7 cellular contexts compared by ENCODE assay signal in the genomic region with DNA sequence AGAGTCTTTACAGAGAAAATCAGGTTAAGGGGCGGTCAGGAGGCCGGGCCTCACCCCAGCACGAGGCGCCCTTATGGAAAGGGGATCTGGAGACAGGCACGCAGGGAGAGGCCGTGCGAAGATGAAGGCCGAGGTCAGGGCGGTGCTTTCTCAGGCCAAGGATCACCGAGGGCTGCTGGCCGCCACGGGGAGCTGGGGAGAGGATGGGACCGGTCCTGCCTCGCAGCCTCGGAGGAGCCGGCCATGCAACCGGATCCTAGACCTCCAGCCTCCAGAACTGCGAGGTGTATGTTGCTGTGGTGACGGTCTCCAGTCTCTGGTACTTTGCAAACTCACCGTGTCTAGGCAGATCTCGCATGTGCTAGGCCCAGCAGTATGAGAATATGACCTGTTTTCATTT.
DNase-seq lines count a peak whose midpoint lies in the region; ATAC-seq, FAIRE-seq and TF ChIP-seq lines count a peak whose summit lies in the region.
"Not testable (repeated sequence)": the region's sequence is repeated elsewhere in the genome, so short reads cannot be mapped to it uniquely, and the experiment has no call there.

No MANE protein-coding gene starts in this region.

- TF ChIP-seq CTCF in gastroesophageal sphincter (IDR thresholded peaks at IDR 0.05); kidney (IDR thresholded peaks at IDR 0.05; ENCODE audit: borderline replicate concordance, extremely low read depth, insufficient read depth): not testable (repeated sequence)

- DNase-seq in HT-29 (ENCODE audit: low spot score) (peak; percentile 25), kidney (peak; percentile 60)
- not testable (repeated sequence) for DNase-seq in SJCRH30; activated T-cell treated with anti-CD3 and anti-CD28 coated beads, Interleukin-2, amount 50 U/mL, for 72 hours; naive thymus-derived CD4-positive, alpha-beta T cell

- H3K4me3 ChIP-seq in SJCRH30; kidney (ENCODE audit: low read length in 2 of 2); naive thymus-derived CD4-positive, alpha-beta T cell (ENCODE audit: low read length); skeletal muscle tissue (ENCODE audit: low read length in 3 of 3): not testable (repeated sequence)
- H3K4me3 ChIP-seq in gastroesophageal sphincter = peak overlapping the region in 1 of 2 donors; percentile 27

- H3K27me3 ChIP-seq in SJCRH30; naive thymus-derived CD4-positive, alpha-beta T cell (ENCODE audit: control insufficient read depth in 2 of 2, insufficient read depth in 2 of 2, low read length in 2 of 2): not testable (repeated sequence)
- H3K27me3 ChIP-seq in gastroesophageal sphincter (peaks cover 44% of the 10 kb centered on the region), skeletal muscle tissue (ENCODE audit: control insufficient read depth in 3 of 3, insufficient read depth in 3 of 3, low read length in 3 of 3) (peaks cover 7 to 24% (median 23%) of the 10 kb centered on the region in 3 donors)

- peak in 1 of 2 donors; percentile 13 for ATAC-seq in activated T-cell treated with anti-CD3 and anti-CD28 coated beads, Interleukin-2, amount 50 U/mL, for 72 hours (replicated peaks in 1 of 2)
- ATAC-seq in gastroesophageal sphincter; naive thymus-derived CD4-positive, alpha-beta T cell: not testable (repeated sequence)

- not testable (repeated sequence) for H3K36me3 ChIP-seq in SJCRH30; gastroesophageal sphincter; kidney (ENCODE audit: control insufficient read depth in 1 of 2, insufficient read depth in 2 of 2, low read length in 2 of 2); naive thymus-derived CD4-positive, alpha-beta T cell (ENCODE audit: control insufficient read depth in 2 of 3, insufficient read depth in 3 of 3, low read length in 3 of 3); skeletal muscle tissue (ENCODE audit: control insufficient read depth in 3 of 3, insufficient read depth in 3 of 3, low read length in 3 of 3)

- intact Hi-C loops in kidney (cut with DNase I); naive thymus-derived CD4-positive, alpha-beta T cell (cut with micrococcal nuclease): not testable (repeated sequence)

- POLR2A ChIA-PET in naive thymus-derived CD4-positive, alpha-beta T cell (lab: Charles Lee) = interaction anchor here (1.2 kb wide), 1 partner anchor 61 kb away, joined by 3 read pairs; no protein-coding TSS in a partner anchor

- H3K9me3 Mint-ChIP-seq in activated T-cell treated with anti-CD3 and anti-CD28 coated beads, Interleukin-2, amount 50 U/mL, for 72 hours; naive thymus-derived CD4-positive, alpha-beta T cell: not testable (repeated sequence)

- H3K4me3 Mint-ChIP-seq in activated T-cell treated with anti-CD3 and anti-CD28 coated beads, Interleukin-2, amount 50 U/mL, for 72 hours = not testable (repeated sequence)
- peak overlapping the region in 6 of 10 donors; percentile 36 to 84 (median 75) for H3K4me3 Mint-ChIP-seq in naive thymus-derived CD4-positive, alpha-beta T cell

- H3K9ac ChIP-seq in kidney (ENCODE audit: low read length in 2 of 2) = not testable (repeated sequence)
- H3K9ac ChIP-seq in skeletal muscle tissue (ENCODE audit: low read depth in 1 of 3, low read length in 3 of 3) = peak overlapping the region in 2 of 3 donors; percentile 16 to 33

- not testable (repeated sequence) for H3K4me1 Mint-ChIP-seq in activated T-cell treated with anti-CD3 and anti-CD28 coated beads, Interleukin-2, amount 50 U/mL, for 72 hours (ENCODE audit: low read depth)
- peaks cover 3 to 33% (median 21%) of the 10 kb centered on the region in 7 donors for H3K4me1 Mint-ChIP-seq in naive thymus-derived CD4-positive, alpha-beta T cell

- H3K27ac Mint-ChIP-seq in activated T-cell treated with anti-CD3 and anti-CD28 coated beads, Interleukin-2, amount 50 U/mL, for 72 hours = peak overlapping the region; percentile 38
- peak overlapping the region in 7 of 9 donors; percentile 76 to 96 (median 89) for H3K27ac Mint-ChIP-seq in naive thymus-derived CD4-positive, alpha-beta T cell

- not testable (repeated sequence) for FAIRE-seq in kidney (lab: Jason Lieb, UNC)

- CTCF ChIA-PET in naive thymus-derived CD4-positive, alpha-beta T cell (lab: Charles Lee) = not testable (repeated sequence)

- not testable (repeated sequence) for H3K27me3 Mint-ChIP-seq in activated T-cell treated with anti-CD3 and anti-CD28 coated beads, Interleukin-2, amount 50 U/mL, for 72 hours (ENCODE audit: low read depth); naive thymus-derived CD4-positive, alpha-beta T cell

- not testable (repeated sequence) for TF ChIP-seq POLR2A in gastroesophageal sphincter (IDR thresholded peaks at IDR 0.05)

- TF ChIP-seq EP300 in gastroesophageal sphincter (IDR thresholded peaks at IDR 0.05) = not testable (repeated sequence)

- not testable (repeated sequence) for H3K36me3 Mint-ChIP-seq in activated T-cell treated with anti-CD3 and anti-CD28 coated beads, Interleukin-2, amount 50 U/mL, for 72 hours (ENCODE audit: insufficient read depth in 2 of 2); naive thymus-derived CD4-positive, alpha-beta T cell

- H3K9me3 ChIP-seq in SJCRH30 (replicated peaks); gastroesophageal sphincter; kidney (ENCODE audit: control insufficient read depth in 1 of 2, low read length in 2 of 2); naive thymus-derived CD4-positive, alpha-beta T cell (ENCODE audit: control insufficient read depth in 2 of 3, low read length in 3 of 3); skeletal muscle tissue (ENCODE audit: control insufficient read depth in 3 of 3, low read length in 3 of 3): not testable (repeated sequence)

- 20 to 80% methylated on average over 1 to 2 of the region's 21 CpGs for WGBS in gastroesophageal sphincter (ENCODE audit: low coverage in 1 of 2), 2 donors

- peak overlapping the region; percentile 37 for H3K27ac ChIP-seq in SJCRH30
- peak overlapping the region in 3 of 4 donors; percentile 47 to 57 (median 55) for H3K27ac ChIP-seq in gastroesophageal sphincter
- peak overlapping the region in 1 of 2 donors; percentile 53 for H3K27ac ChIP-seq in kidney (ENCODE audit: low read depth in 2 of 2, low read length in 2 of 2)
- peak overlapping the region; percentile 43 for H3K27ac ChIP-seq in naive thymus-derived CD4-positive, alpha-beta T cell (ENCODE audit: low read depth, low read length)
- H3K27ac ChIP-seq in skeletal muscle tissue (ENCODE audit: low read depth, low read length) = not testable (repeated sequence)

- peaks cover 39% of the 10 kb centered on the region for H3K4me1 ChIP-seq in SJCRH30
- peaks cover 0 to 12% (median 5%) of the 10 kb centered on the region in 3 donors for H3K4me1 ChIP-seq in gastroesophageal sphincter
- not testable (repeated sequence) for H3K4me1 ChIP-seq in kidney (ENCODE audit: control insufficient read depth in 1 of 2, insufficient read depth in 1 of 2, low read depth in 1 of 2, low read length in 2 of 2); skeletal muscle tissue (ENCODE audit: control insufficient read depth in 3 of 3, insufficient read depth in 3 of 3, low read length in 3 of 3)
- H3K4me1 ChIP-seq in naive thymus-derived CD4-positive, alpha-beta T cell (ENCODE audit: control insufficient read depth in 2 of 2, insufficient read depth in 2 of 2, low read length in 2 of 2) = peaks cover 0 to 11% of the 10 kb centered on the region in 2 donors
